8 cellular contexts compared by ENCODE assay signal in the genomic region with DNA sequence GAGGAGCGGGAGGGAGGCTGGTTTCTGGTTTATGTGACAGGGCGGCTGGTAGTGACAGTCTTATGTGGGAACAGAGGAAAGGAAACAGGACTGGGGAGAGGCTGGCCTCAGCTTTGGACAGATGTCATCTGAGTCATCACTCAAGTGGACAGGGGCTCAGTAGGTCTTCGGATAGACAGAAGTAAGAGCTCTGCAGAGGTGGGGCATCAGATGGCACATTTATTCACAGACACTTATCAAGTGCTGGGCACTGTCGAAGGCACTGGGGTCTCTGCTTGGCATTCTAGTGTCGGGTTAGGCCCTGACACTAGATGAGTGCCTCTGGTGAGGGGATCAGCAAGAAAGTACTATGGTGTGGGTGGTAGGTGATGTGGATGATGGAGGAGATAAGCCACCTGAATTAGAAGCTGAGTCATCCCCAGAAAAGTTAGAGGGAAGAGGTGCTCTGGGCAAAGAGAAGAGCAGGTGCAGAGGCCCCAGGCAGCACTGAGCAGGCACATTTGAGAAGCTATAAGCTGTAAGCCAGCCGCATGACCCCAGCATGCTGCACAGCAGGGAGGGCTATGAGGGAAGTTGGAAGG. TPM values are rescaled to one million over a fixed set of nuclear protein-coding genes. Genes with fewer than 3 reads are reported as not detected.
DNase-seq lines count a peak whose midpoint lies in the region; TF ChIP-seq lines count a peak whose summit lies in the region.

No MANE protein-coding gene starts in this region.

- no peaks in the 10 kb centered on the region for H3K36me3 Mint-ChIP-seq in HFFc6 (ENCODE audit: low read depth)
- no peaks in the 10 kb centered on the region for H3K36me3 Mint-ChIP-seq in activated CD4-positive, alpha-beta memory T cell treated with anti-CD3 and anti-CD28 coated beads for 36 hours

- POLR2A ChIA-PET in activated CD4-positive, alpha-beta memory T cell treated with anti-CD3 and anti-CD28 coated beads for 36 hours (lab: Charles Lee) = interaction anchor here (1.2 to 1.3 kb wide), 2 partner anchors 28 to 136 kb away, joined by 4 read pairs; a partner anchor contains a TSS

- no peaks in the 10 kb centered on the region for H3K27me3 Mint-ChIP-seq in HFFc6 (ENCODE audit: insufficient read depth)
- H3K27me3 Mint-ChIP-seq in activated CD4-positive, alpha-beta memory T cell treated with anti-CD3 and anti-CD28 coated beads for 36 hours = no peaks in the 10 kb centered on the region

- CTCF ChIA-PET in activated CD4-positive, alpha-beta memory T cell treated with anti-CD3 and anti-CD28 coated beads for 36 hours (lab: Charles Lee) = interaction anchor here (0.7 to 1.4 kb wide), 2 partner anchors 10 to 12 kb away, joined by 3 to 5 read pairs; no protein-coding TSS in a partner anchor

- peaks cover 63% of the 10 kb centered on the region for H3K4me1 Mint-ChIP-seq in HFFc6 (ENCODE audit: low read depth)
- H3K4me1 Mint-ChIP-seq in activated CD4-positive, alpha-beta memory T cell treated with anti-CD3 and anti-CD28 coated beads for 36 hours (ENCODE audit: low read depth) = peaks cover 58% of the 10 kb centered on the region

- peak overlapping the region; percentile 35 for H3K27ac Mint-ChIP-seq in HFFc6
- peak overlapping the region; percentile 74 for H3K27ac Mint-ChIP-seq in activated CD4-positive, alpha-beta memory T cell treated with anti-CD3 and anti-CD28 coated beads for 36 hours

- no peak overlapping the region for H3K4me3 Mint-ChIP-seq in HFFc6
- H3K4me3 Mint-ChIP-seq in activated CD4-positive, alpha-beta memory T cell treated with anti-CD3 and anti-CD28 coated beads for 36 hours = peak overlapping the region; percentile 7

- no peaks in the 10 kb centered on the region for H3K9me3 Mint-ChIP-seq in HFFc6
- no peaks in the 10 kb centered on the region for H3K9me3 Mint-ChIP-seq in activated CD4-positive, alpha-beta memory T cell treated with anti-CD3 and anti-CD28 coated beads for 36 hours

- DNase-seq in GM10266 (ENCODE audit: extremely low spot score) = peak; percentile 54
- no peak for DNase-seq in HFFc6
- DNase-seq in activated CD4-positive, alpha-beta memory T cell treated with anti-CD3 and anti-CD28 coated beads for 36 hours = peak; percentile 61
- DNase-seq in posterior vena cava (ENCODE audit: low spot score) = peak; percentile 55
- no peak for DNase-seq in globus pallidus (ENCODE audit: low spot score)
- no peak for DNase-seq in stimulated activated naive CD4-positive, alpha-beta T cell (lab: John Stamatoyannopoulos, UW)
- DNase-seq in NOMO-1 treated with DMSO at 0.1 percent for 48 hours (lab: John Stamatoyannopoulos, UW; ENCODE audit: unreplicated experiment) = no peak
- no peak for DNase-seq in NCI-H1105 treated with DMSO at 0.1 percent for 48 hours (lab: John Stamatoyannopoulos, UW)

- TF ChIP-seq CTCF in GM10266 (IDR thresholded peaks at IDR 0.05; ENCODE audit: control insufficient read depth, insufficient read depth, low read depth, missing control alignments) (no peak), HFFc6 (IDR thresholded peaks at IDR 0.05) (no peak)

- intact Hi-C loops in activated CD4-positive, alpha-beta memory T cell treated with anti-CD3 and anti-CD28 coated beads for 36 hours (cut with micrococcal nuclease) = loop anchor here (1.0 to 10.0 kb wide), 4 partner anchors 28 to 331 kb away; a partner anchor contains a TSS
- intact Hi-C loops in posterior vena cava (cut with DNase I) = loop anchor here in 1 of 2 donors (5.0 kb wide), 1 partner anchor 147 kb away; a partner anchor contains a TSS

RNA-seq across cellular contexts. Expression of a gene that starts 27.4 kb away (rescaled TPM):
- 10 to 100 TPM; 14.9 to 17.7 (median 16.5) TPM for total RNA-seq in HFFc6 (2021; fragmentation: NEBNext Ultra II Directional; extraction: Animal tissue kit (Norgen Biotek cat#: 25700))
- 10 to 100 TPM; 20.3 to 22.2 TPM for total RNA-seq in activated CD4-positive, alpha-beta memory T cell treated with anti-CD3 and anti-CD28 coated beads for 36 hours
- total RNA-seq in posterior vena cava = 10 to 100 TPM; 22.0 to 22.5 TPM

RNA-seq across cellular contexts. Expression of a gene that starts 33.7 kb away (rescaled TPM):
- not detected for total RNA-seq in HFFc6 (2021; fragmentation: NEBNext Ultra II Directional; extraction: Animal tissue kit (Norgen Biotek cat#: 25700))
- total RNA-seq in activated CD4-positive, alpha-beta memory T cell treated with anti-CD3 and anti-CD28 coated beads for 36 hours = 1 to 10 TPM in 1 of 2 experiments, under 1 TPM in 1; 0.48 to 1.1 TPM
- total RNA-seq in posterior vena cava = 10 to 100 TPM; 19.7 to 20.3 TPM

RNA-seq across cellular contexts. Expression of a gene that starts 46.6 kb away (rescaled TPM):
- total RNA-seq in HFFc6 (2021; fragmentation: NEBNext Ultra II Directional; extraction: Animal tissue kit (Norgen Biotek cat#: 25700)) = 100 to 1,000 TPM; 129 to 166 (median 148) TPM
- total RNA-seq in activated CD4-positive, alpha-beta memory T cell treated with anti-CD3 and anti-CD28 coated beads for 36 hours = 10 to 100 TPM; 95.8 to 96.8 TPM
- total RNA-seq in posterior vena cava = 10 to 100 TPM; 54.6 to 62.8 TPM

Comparison
In these comparisons a context has a peak if more than half of its experiments do, and no peak if none do; other contexts are left out.
1. DNase-seq: peak in GM10266 (single experiment), activated CD4-positive, alpha-beta memory T cell treated with anti-CD3 and anti-CD28 coated beads for 36 hours (single experiment) and posterior vena cava (single experiment); none in HFFc6 (single experiment), globus pallidus (single experiment), stimulated activated naive CD4-positive, alpha-beta T cell (0 of 6), NOMO-1 treated with DMSO at 0.1 percent for 48 hours (single experiment) and NCI-H1105 treated with DMSO at 0.1 percent for 48 hours (single experiment).
2. RNA of a gene that starts 33.7 kb away (total RNA-seq): 19.7 to 20.3 TPM in posterior vena cava; 0.48 to 1.1 TPM in activated CD4-positive, alpha-beta memory T cell treated with anti-CD3 and anti-CD28 coated beads for 36 hours and not detected in HFFc6; every median in the first group is over 10 times any median in the second.